In genomic region chr17:79983456-79983855, GRCh38 we compare ENCODE assay signal across 22 cellular contexts. TPM values are rescaled to one million over a fixed set of nuclear protein-coding genes. Genes with fewer than 3 reads are reported as not detected.
DNase-seq lines count a peak whose midpoint lies in the region; ATAC-seq, FAIRE-seq and TF ChIP-seq lines count a peak whose summit lies in the region.
"Had no signal": no experiment of that assay in that cellular context is flagged by ENCODE, and none has a peak within 500 bp of the region (broad histone marks: within the 10 kb centered on the region; RNA-seq: fewer than 3 reads in every experiment).

No MANE protein-coding gene starts in this region.

- no peak overlapping the region for H2BK12ac ChIP-seq in H1 (ENCODE audit: low read depth, low read length)
- no peak overlapping the region for H2BK12ac ChIP-seq in neuronal stem cell (ENCODE audit: low read length)

- H3K4me1 ChIP-seq in HCT116 (ENCODE audit: control insufficient read depth in 1 of 2, insufficient read depth in 2 of 2, low read length in 2 of 2) (peaks cover 37 to 42% of the 10 kb centered on the region in 2 experiments), H1 (replicated peaks in 1 of 4; ENCODE audit: control insufficient read depth in 3 of 4, insufficient read depth in 4 of 4, low read length in 3 of 4) (peaks cover 0 to 8% (median 2%) of the 10 kb centered on the region in 4 experiments; a peak in 4 of 7 replicates), neuronal stem cell (ENCODE audit: control insufficient read depth in 2 of 2, insufficient read depth in 1 of 2, low read depth in 1 of 2, low read length in 2 of 2) (peaks cover 3 to 17% of the 10 kb centered on the region in 2 donors)

- H4K20me1 ChIP-seq in HCT116 (ENCODE audit: insufficient read depth) (no peaks in the 10 kb centered on the region), H1 (replicated peaks in 1 of 2; ENCODE audit: control insufficient read depth in 1 of 2, insufficient read depth in 2 of 2, low read length in 2 of 2) (peaks cover 8 to 10% of the 10 kb centered on the region in 2 experiments)

- FAIRE-seq in H1 (lab: Jason Lieb, UNC) = no peak

- no peak overlapping the region for H2BK20ac ChIP-seq in H1 (ENCODE audit: low read length)

- no peak overlapping the region for H2BK120ac ChIP-seq in H1 (replicated peaks; ENCODE audit: low read depth, low read length)
- H2BK120ac ChIP-seq in neuronal stem cell (ENCODE audit: low read depth, low read length) = no peak overlapping the region

- WGBS in H1 (ENCODE audit: extremely low coverage in 1 of 2, insufficient coverage in 1 of 2, insufficient read length in 1 of 2, insufficient replicate concordance in 2 of 2, low coverage in 1 of 2, low lambda C conversion rate in 2 of 2, missing lambda C conversion rate in 1 of 2), 2 experiments = 93% methylated on average over 14 of the region's 14 CpGs; no CpG with 5 or more reads in 1 of the 2 experiments
- WGBS in neuronal stem cell (ENCODE audit: extremely low coverage in 2 of 2, insufficient read length in 2 of 2, insufficient replicate concordance in 1 of 2), 2 donors = no CpG with 5 or more reads among the region's 14 CpGs

- no peak overlapping the region; the same call in 1 of the 2 replicates for H3K18ac ChIP-seq in H1 (ENCODE audit: extremely low read depth, low read length)
- H3K18ac ChIP-seq in neuronal stem cell (ENCODE audit: low read length) = peak overlapping the region; percentile 2

- POLR2A ChIA-PET in HCT116 (lab: Charles Lee) (no interaction called here), H1 (lab: Charles Lee; ENCODE audit: partially characterized antibody) (interaction anchor here (0.8 to 1.4 kb wide), 4 partner anchors 10 to 51 kb away, joined by 3 to 4 read pairs (median 4); no protein-coding TSS in a partner anchor)

- no peaks in the 10 kb centered on the region for H3K23me2 ChIP-seq in H1 (ENCODE audit: low read depth, low read length)

- no peaks in the 10 kb centered on the region for H3K36me3 Mint-ChIP-seq in CD14-positive monocyte
- H3K36me3 Mint-ChIP-seq: CD8-positive, alpha-beta memory T cell; stimulated activated memory B cell treated with anti-CD40 and anti-IgM and Interleukin-4, amounts not matched to agents 10 μg/mL and 1 μg/mL and 100 μg/mL, for 72 hours had no signal

- H3K9ac ChIP-seq in HCT116 (ENCODE audit: low read length) (no peak overlapping the region), H1 (replicated peaks in 1 of 4; ENCODE audit: extremely low read depth in 1 of 4, low read depth in 3 of 4, low read length in 3 of 4) (no peak overlapping the region), neuronal stem cell (ENCODE audit: low read depth, low read length, poor library complexity) (no peak overlapping the region)

- H3K79me1 ChIP-seq in H1 (ENCODE audit: low read depth, low read length) = peaks cover 18% of the 10 kb centered on the region
- H3K79me1 ChIP-seq in neuronal stem cell (ENCODE audit: low read depth, low read length) = peaks cover 2% of the 10 kb centered on the region

- no peaks in the 10 kb centered on the region for H3K4me1 Mint-ChIP-seq in CD14-positive monocyte

- no peak for ATAC-seq in HCT116
- ATAC-seq: gastrocnemius medialis; stimulated activated memory B cell treated with anti-CD40 and anti-IgM and Interleukin-4, amounts not matched to agents 10 μg/mL and 1 μg/mL and 100 μg/mL, for 72 hours had no signal

- CTCF ChIA-PET in HCT116 (lab: Charles Lee) = interaction anchor here (0.6 to 1.3 kb wide), 4 partner anchors 9 to 242 kb away, joined by 3 read pairs; no protein-coding TSS in a partner anchor
- CTCF ChIA-PET in H1 (lab: Charles Lee; ENCODE audit: partially characterized antibody) = interaction anchor here (0.6 to 2.2 kb wide), 7 partner anchors 8 to 139 kb away, joined by 3 to 6 read pairs (median 5); partner anchors contain the start of gene GAA

- no peaks in the 10 kb centered on the region for H3K27me3 ChIP-seq in HCT116 (ENCODE audit: insufficient read depth, low read length)
- H3K27me3 ChIP-seq in H1 (replicated peaks in 1 of 4; ENCODE audit: control insufficient read depth in 3 of 4, extremely low read depth in 1 of 4, insufficient read depth in 3 of 4, low read length in 3 of 4) = no peaks in the 10 kb centered on the region; a peak in 1 of 7 replicates
- no peaks in the 10 kb centered on the region for H3K27me3 ChIP-seq in neuronal stem cell (ENCODE audit: control insufficient read depth in 3 of 3, insufficient read depth in 3 of 3, low read depth in 1 of 3, low read length in 3 of 3)
- H3K27me3 ChIP-seq: cardiac muscle cell, gastrocnemius medialis had no signal

- no TSS peak for BruUV-seq in HCT116 (replicated peaks; lab: Mats Ljungman, UMichigan)

- H3K14ac ChIP-seq in H1 (ENCODE audit: insufficient read length) = no peak overlapping the region
- H3K14ac ChIP-seq in neuronal stem cell (ENCODE audit: low read length) = no peak overlapping the region

- peak overlapping the region; percentile 57; the same call in 1 of the 2 replicates for H4K8ac ChIP-seq in H1 (ENCODE audit: extremely low read depth, insufficient read depth, low read length)
- no peak overlapping the region for H4K8ac ChIP-seq in neuronal stem cell (ENCODE audit: low read depth, low read length)

- no peak overlapping the region for H3K27ac ChIP-seq in HCT116 (ENCODE audit: low read depth, low read length)
- H3K27ac ChIP-seq in H1 (ENCODE audit: low read depth, low read length) = no peak overlapping the region
- H3K27ac ChIP-seq in neuronal stem cell (replicated peaks; ENCODE audit: low read length) = no peak overlapping the region
- H3K27ac ChIP-seq: cardiac muscle cell, gastrocnemius medialis, left ventricle myocardium inferior, thoracic aorta had no signal

- peaks cover 5 to 6% (median 5%) of the 10 kb centered on the region in 3 donors for H3K27me3 Mint-ChIP-seq in CD14-positive monocyte (ENCODE audit: low read depth in 3 of 3)
- H3K27me3 Mint-ChIP-seq: stimulated activated memory B cell treated with anti-CD40 and anti-IgM and Interleukin-4, amounts not matched to agents 10 μg/mL and 1 μg/mL and 100 μg/mL, for 72 hours had no signal

- H3K4me3 Mint-ChIP-seq in CD14-positive monocyte = no peak overlapping the region
- H3K4me3 Mint-ChIP-seq: activated T-helper 1 cell treated with anti-CD3 and anti-CD28 coated beads, Interleukin-12 subunit alpha, Interleukin-12 subunit beta, Interleukin-2, Interleukin-4 antibody, amounts not matched to agents 30 ng/mL and 10 ng/mL and 1 ng/mL, durations not matched to agents 14 hours and 24 hours and 36 hours; CD8-positive, alpha-beta memory T cell; stimulated activated memory B cell treated with anti-CD40 and anti-IgM and Interleukin-4, amounts not matched to agents 10 μg/mL and 1 μg/mL and 100 μg/mL, for 72 hours had no signal

- no peak overlapping the region for H2AK5ac ChIP-seq in H1 (ENCODE audit: low read depth, low read length)
- no peak overlapping the region for H2AK5ac ChIP-seq in neuronal stem cell (ENCODE audit: low read depth, low read length)

- TF ChIP-seq CTCF in CD14-positive monocyte (IDR thresholded peaks at IDR 0.05) = no peak
- TF ChIP-seq CTCF in HCT116 (IDR thresholded peaks at IDR 0.05 in 2 of 3, conservative IDR thresholded peaks at IDR 0.05 in 1 of 3; ENCODE audit: borderline replicate concordance in 1 of 3, insufficient read depth in 1 of 3, low read depth in 2 of 3, low read length in 2 of 3) = no peak
- TF ChIP-seq CTCF in H1 (IDR thresholded peaks at IDR 0.05; ENCODE audit: control extremely low read depth in 1 of 3, insufficient read depth in 1 of 3, low read depth in 1 of 3, low read length in 3 of 3) = no peak

- no peak overlapping the region for H3K4ac ChIP-seq in H1 (replicated peaks; ENCODE audit: insufficient read length, low read depth, low read length)
- H3K4ac ChIP-seq in neuronal stem cell (ENCODE audit: low read length) = no peak overlapping the region

- H3K4me2 ChIP-seq in HCT116 (ENCODE audit: low read length) = peak overlapping the region; percentile 58
- H3K4me2 ChIP-seq in H1 (ENCODE audit: insufficient read depth in 1 of 2, low read depth in 2 of 2, low read length in 2 of 2) = no peak overlapping the region
- H3K4me2 ChIP-seq in neuronal stem cell (ENCODE audit: insufficient read depth, low read length, poor library complexity, severe bottlenecking) = no peak overlapping the region

- 0 out of 2 replicates have a peak, but pooled peaks cover 5% of the 10 kb centered on the region for H3K79me2 ChIP-seq in HCT116 (ENCODE audit: insufficient read depth, low read length)
- H3K79me2 ChIP-seq in H1 (ENCODE audit: control insufficient read depth in 1 of 2, insufficient read depth in 2 of 2, low read length in 2 of 2) = peaks cover 0 to 19% of the 10 kb centered on the region in 2 experiments; a peak in 1 of 4 replicates

- H2AFZ ChIP-seq in HCT116 (ENCODE audit: low read depth, low read length, poor library complexity, severe bottlenecking) (no peak overlapping the region), H1 (ENCODE audit: low read length) (no peak overlapping the region), neuronal stem cell (ENCODE audit: low read length) (no peak overlapping the region)

- no peak for TF ChIP-seq EP300 in H1 (IDR thresholded peaks at IDR 0.05; ENCODE audit: borderline replicate concordance in 1 of 2, low read depth in 2 of 2, low read length in 2 of 2)

- H3K36me3 ChIP-seq in HCT116 (ENCODE audit: control insufficient read depth in 1 of 2, insufficient read depth in 2 of 2, low read length in 2 of 2) (no peaks in the 10 kb centered on the region), H1 (ENCODE audit: control insufficient read depth in 2 of 4, insufficient read depth in 4 of 4, low read length in 3 of 4) (peaks cover 0 to 2% (median 0%) of the 10 kb centered on the region in 4 experiments; a peak in 1 of 8 replicates), neuronal stem cell (replicated peaks in 1 of 2; ENCODE audit: control insufficient read depth in 2 of 2, insufficient read depth in 2 of 2, low read length in 2 of 2) (peaks cover under 1 to 28% of the 10 kb centered on the region in 2 donors)
- H3K36me3 ChIP-seq: cardiac muscle cell, gastrocnemius medialis, left ventricle myocardium inferior, thoracic aorta had no signal

- H3K4me3 ChIP-seq in HCT116 (replicated peaks in 1 of 2; ENCODE audit: low read depth in 1 of 2, low read length in 2 of 2) (no peak overlapping the region), H1 (ENCODE audit: extremely low read depth in 1 of 4, insufficient read depth in 2 of 4, low read depth in 3 of 4, low read length in 4 of 4) (no peak overlapping the region), neuronal stem cell (ENCODE audit: low read length in 2 of 2) (no peak overlapping the region)
- H3K4me3 ChIP-seq: cardiac muscle cell, gastrocnemius medialis, left ventricle myocardium inferior, thoracic aorta had no signal

- no peak overlapping the region for H2BK5ac ChIP-seq in H1 (ENCODE audit: low read depth, low read length)
- no peak overlapping the region for H2BK5ac ChIP-seq in neuronal stem cell (ENCODE audit: low read length)

- H4K91ac ChIP-seq in H1 (replicated peaks; ENCODE audit: insufficient read length, low read length) = no peak overlapping the region
- H4K91ac ChIP-seq in neuronal stem cell (ENCODE audit: low read depth, low read length, poor library complexity) = no peak overlapping the region

- no peaks in the 10 kb centered on the region for H3K9me2 ChIP-seq in HCT116 (ENCODE audit: insufficient read depth)

- TF ChIP-seq POLR2A in HCT116 (IDR thresholded peaks at IDR 0.05; ENCODE audit: borderline replicate concordance, extremely low read depth, insufficient read depth, insufficient read length) = no peak
- TF ChIP-seq POLR2A in H1 (IDR thresholded peaks at IDR 0.05; ENCODE audit: control extremely low read depth in 1 of 2, low read depth in 2 of 2, low read length in 2 of 2) = no peak

- H3K23ac ChIP-seq in H1 (ENCODE audit: insufficient read length) (no peak overlapping the region), neuronal stem cell (ENCODE audit: low read depth, low read length, poor library complexity) (no peak overlapping the region)

- TF ChIP-seq RAD21 in HCT116 (IDR thresholded peaks at IDR 0.05; ENCODE audit: low read depth) = no peak
- TF ChIP-seq RAD21 in H1 (IDR thresholded peaks at IDR 0.05 in 1 of 2, conservative IDR thresholded peaks at IDR 0.05 in 1 of 2; ENCODE audit: low read depth in 2 of 2, low read length in 2 of 2) = no peak

- no peaks in the 10 kb centered on the region for H3K9me3 Mint-ChIP-seq in CD14-positive monocyte
- H3K9me3 Mint-ChIP-seq: activated T-helper 1 cell treated with anti-CD3 and anti-CD28 coated beads, Interleukin-12 subunit alpha, Interleukin-12 subunit beta, Interleukin-2, Interleukin-4 antibody, amounts not matched to agents 30 ng/mL and 10 ng/mL and 1 ng/mL, durations not matched to agents 14 hours and 24 hours and 36 hours; CD8-positive, alpha-beta memory T cell; stimulated activated memory B cell treated with anti-CD40 and anti-IgM and Interleukin-4, amounts not matched to agents 10 μg/mL and 1 μg/mL and 100 μg/mL, for 72 hours had no signal

- H4K5ac ChIP-seq in H1 (ENCODE audit: insufficient read length, low read depth, low read length) = no peak overlapping the region

- no peak overlapping the region for H3K56ac ChIP-seq in H1 (replicated peaks; ENCODE audit: insufficient read length, low read depth, low read length)

- intact Hi-C loops in CD14-positive monocyte (cut with micrococcal nuclease) (no loop called here), HCT116 (cut with micrococcal nuclease) (no loop called here)

- no peaks in the 10 kb centered on the region for H3K9me3 ChIP-seq in HCT116 (ENCODE audit: control insufficient read depth in 1 of 2, insufficient read depth in 1 of 2, low read depth in 1 of 2, low read length in 2 of 2)
- no peaks in the 10 kb centered on the region for H3K9me3 ChIP-seq in H1 (ENCODE audit: insufficient read depth in 2 of 2, low read depth in 1 of 2, low read length in 1 of 2)
- H3K9me3 ChIP-seq in neuronal stem cell (replicated peaks in 1 of 2; ENCODE audit: control insufficient read depth in 2 of 2, insufficient read depth in 1 of 2, low read depth in 1 of 2, low read length in 2 of 2) = no peaks in the 10 kb centered on the region
- H3K9me3 ChIP-seq: gastrocnemius medialis, left ventricle myocardium inferior, thoracic aorta had no signal

- no peak overlapping the region for H3K27ac Mint-ChIP-seq in CD14-positive monocyte
- H3K27ac Mint-ChIP-seq: activated T-helper 1 cell treated with anti-CD3 and anti-CD28 coated beads, Interleukin-12 subunit alpha, Interleukin-12 subunit beta, Interleukin-2, Interleukin-4 antibody, amounts not matched to agents 30 ng/mL and 10 ng/mL and 1 ng/mL, durations not matched to agents 14 hours and 24 hours and 36 hours; CD8-positive, alpha-beta memory T cell; stimulated activated memory B cell treated with anti-CD40 and anti-IgM and Interleukin-4, amounts not matched to agents 10 μg/mL and 1 μg/mL and 100 μg/mL, for 72 hours had no signal

- DNase-seq in CD14-positive monocyte (ENCODE audit: low spot score) (peak; percentile 23), HCT116 (ENCODE audit: low read depth, low spot score) (no peak), H1 (ENCODE audit: low read depth in 1 of 2, low spot score in 2 of 2) (no peak), neuronal stem cell (ENCODE audit: low spot score) (no peak), DMS114 treated with DMSO at 0.1 percent for 48 hours (lab: John Stamatoyannopoulos, UW; ENCODE audit: unreplicated experiment) (no peak), NCI-H345 (lab: John Stamatoyannopoulos, UW) (no peak), DMS79 (lab: John Stamatoyannopoulos, UW) (no peak), NCI-H2081 (lab: John Stamatoyannopoulos, UW) (no peak)
- DNase-seq: activated CD8-positive, alpha-beta memory T cell treated with anti-CD3 and anti-CD28 coated beads for 24 hours; DND-41; gastrocnemius medialis; Kasumi-1; left ventricle myocardium inferior; NCI-H1417; NCI-H2171; NCI-H526 treated with DMSO at 0.1 percent for 48 hours; T1000 had no signal

- H2BK15ac ChIP-seq in H1 (ENCODE audit: low read length) = no peak overlapping the region
- no peak overlapping the region for H2BK15ac ChIP-seq in neuronal stem cell (ENCODE audit: low read length)

- RAD21 ChIA-PET in HCT116 (lab: Charles Lee; ENCODE audit: low non-redundant PET in 1 of 2, low total read pairs in 2 of 2, uncharacterized antibody in 2 of 2, unreplicated experiment in 2 of 2) = interaction anchor here in 1 of 2 experiments (0.5 kb wide), 1 partner anchor 206 kb away, joined by 4 read pairs; no protein-coding TSS in a partner anchor

RNA-seq across cellular contexts. Expression of gene TBC1D16, which starts 52.2 kb away (rescaled TPM):
- polyA plus RNA-seq in CD14-positive monocyte = under 1 TPM; 0.11 to 0.27 TPM
- total RNA-seq in HCT116 (2021; ENCODE audit: unreplicated experiment) = 31.1 TPM
- 13.4 and 16.6 TPM in 2 replicates for polyA plus RNA-seq in HCT116 (2012)
- total RNA-seq in H1 (2021; fragmentation: NEBNext Ultra II Directional; extraction: Animal tissue kit (Norgen Biotek cat#: 25700)) = 109 and 111 TPM in 2 replicates
- 21.1 and 29.7 TPM in 2 replicates for polyA plus RNA-seq in H1 (2011; rRNA removed)
- 28.8 TPM for polyA plus RNA-seq in H1 (2011; cell fraction: cytosol; rRNA removed)
- polyA plus RNA-seq in H1 (2011; cell fraction: nucleus; rRNA removed) = 47.7 TPM
- polyA plus RNA-seq in H1 (2012, experiment 1 of 2) = 46.6 to 63.2 TPM (median 51.9 TPM) in 4 replicates
- 41.5 TPM for polyA plus RNA-seq in H1 (2012, experiment 2 of 2)
- polyA plus RNA-seq in H1 (2013, experiment 1 of 2) = 32.7 TPM
- polyA plus RNA-seq in H1 (2013, experiment 2 of 2) = 34.5 TPM
- polyA minus RNA-seq in H1 (2011; rRNA and poly(A)+ RNA removed) = 64.0 and 65.1 TPM in 2 replicates
- 50.4 TPM for polyA minus RNA-seq in H1 (2011; cell fraction: cytosol; rRNA and poly(A)+ RNA removed)
- polyA minus RNA-seq in H1 (2011; cell fraction: nucleus; rRNA and poly(A)+ RNA removed) = 44.3 TPM
- 23.3 TPM for polyA plus RNA-seq in neuronal stem cell (2013, experiment 1 of 2)
- polyA plus RNA-seq in neuronal stem cell (2013, experiment 2 of 2) = 22.9 TPM

RNA-seq across cellular contexts. Expression of gene CCDC40, which starts 53.0 kb away (rescaled TPM):
- under 1 TPM in 1 of 2 donors, not detected in 1; 0.21 TPM for polyA plus RNA-seq in CD14-positive monocyte
- total RNA-seq in HCT116 (2021; ENCODE audit: unreplicated experiment) = 10.3 TPM
- 3.4 and 3.6 TPM in 2 replicates for polyA plus RNA-seq in HCT116 (2012)
- total RNA-seq in H1 (2021; fragmentation: NEBNext Ultra II Directional; extraction: Animal tissue kit (Norgen Biotek cat#: 25700)) = 11.5 and 11.6 TPM in 2 replicates
- 4.1 and 4.8 TPM in 2 replicates for polyA plus RNA-seq in H1 (2011; rRNA removed)
- polyA plus RNA-seq in H1 (2011; cell fraction: cytosol; rRNA removed) = 6.4 TPM
- 11.8 TPM for polyA plus RNA-seq in H1 (2011; cell fraction: nucleus; rRNA removed)
- 8.1 to 15.2 TPM (median 9.5 TPM) in 4 replicates for polyA plus RNA-seq in H1 (2012, experiment 1 of 2)
- polyA plus RNA-seq in H1 (2012, experiment 2 of 2) = 3.3 TPM
- 3.0 TPM for polyA plus RNA-seq in H1 (2013, experiment 1 of 2)
- polyA plus RNA-seq in H1 (2013, experiment 2 of 2) = 2.9 TPM
- 3.7 and 4.0 TPM in 2 replicates for polyA minus RNA-seq in H1 (2011; rRNA and poly(A)+ RNA removed)
- polyA minus RNA-seq in H1 (2011; cell fraction: cytosol; rRNA and poly(A)+ RNA removed) = 8.0 TPM
- 3.8 TPM for polyA minus RNA-seq in H1 (2011; cell fraction: nucleus; rRNA and poly(A)+ RNA removed)
- polyA plus RNA-seq in neuronal stem cell (2013, experiment 1 of 2) = 5.8 TPM
- polyA plus RNA-seq in neuronal stem cell (2013, experiment 2 of 2) = 6.3 TPM
- polyA plus RNA-seq: CD8-positive, alpha-beta memory T cell had no signal
